Comparison of ENCODE assay signal across 9 cellular contexts in the genomic region with DNA sequence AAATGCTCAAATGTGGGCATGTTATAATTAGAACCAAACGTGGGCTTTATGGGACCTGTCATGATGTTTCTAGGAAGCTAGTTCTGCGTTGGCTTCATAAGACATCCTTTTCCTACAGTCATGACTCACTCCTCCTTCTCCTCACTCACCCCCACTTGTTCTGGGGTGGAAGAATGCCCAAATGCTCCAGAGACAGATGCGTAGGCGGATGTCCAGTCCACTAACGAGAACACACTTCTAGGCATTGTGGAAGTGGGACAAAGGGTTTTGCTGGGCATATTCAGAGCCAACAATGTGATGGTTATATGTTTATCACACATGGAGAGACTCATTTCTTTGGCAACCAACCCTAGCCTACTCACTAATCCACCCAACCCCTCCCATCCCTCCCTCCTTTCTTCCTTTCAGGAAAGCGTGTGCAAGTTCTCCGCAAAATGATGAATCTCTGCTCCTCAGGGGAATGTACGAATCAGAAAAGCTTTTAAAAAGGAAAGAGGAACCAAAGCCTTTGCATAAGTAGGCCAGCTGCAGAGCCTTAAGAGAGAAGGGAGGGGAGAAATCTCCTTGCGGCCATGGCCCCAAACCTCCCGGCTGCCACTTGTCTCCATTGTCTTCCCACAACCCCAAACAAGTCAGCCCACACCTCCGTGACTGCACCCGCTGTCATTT.
A peak's percentile ranks its signal among the peaks of the same experiment; 100 is the strongest.
DNase-seq lines count a peak whose midpoint lies in the region; ATAC-seq, FAIRE-seq and TF ChIP-seq lines count a peak whose summit lies in the region.
"Had no signal": no experiment of that assay in that cellular context is flagged by ENCODE, and none has a peak within 500 bp of the region (broad histone marks: within the 10 kb centered on the region; RNA-seq: fewer than 3 reads in every experiment).

No MANE protein-coding gene starts in this region.

- H3K27me3 Mint-ChIP-seq in activated T-cell treated with anti-CD3 and anti-CD28 coated beads, Interleukin-2, amount 50 U/mL, for 24 hours, result peaks cover 22% of the 10 kb centered on the region

- H3K4me3 Mint-ChIP-seq in activated T-cell treated with anti-CD3 and anti-CD28 coated beads, Interleukin-2, amount 50 U/mL, for 24 hours, result no peak overlapping the region

- peak overlapping the region; percentile 81 for H3K27ac Mint-ChIP-seq in activated T-cell treated with anti-CD3 and anti-CD28 coated beads, Interleukin-2, amount 50 U/mL, for 24 hours

- DNase-seq in activated T-cell treated with anti-CD3 and anti-CD28 coated beads, Interleukin-2, amount 50 U/mL, for 24 hours, result no peak
- DNase-seq in activated T-cell treated with anti-CD3 and anti-CD28 coated beads for 4 hours (no peak), T1000 (lab: John Stamatoyannopoulos, UW) (peak; percentile 70), fibroblast of the aortic adventitia (ENCODE audit: low read depth) (peak; percentile 100), pancreas (peak in 3 of 6 donors; percentile 23 to 67 (median 28)), NCI-H2081 treated with DMSO at 0.1 percent for 48 hours (lab: John Stamatoyannopoulos, UW) (no peak)
- DNase-seq in stimulated activated naive CD4-positive, alpha-beta T cell treated with Interleukin-2 at 50 U/mL for 16 hours (lab: John Stamatoyannopoulos, UW), result no peak

- no peaks in the 10 kb centered on the region for H3K9me3 ChIP-seq in pancreas

- H3K27ac ChIP-seq in pancreas, result peak overlapping the region in 2 of 4 donors; percentile 10 to 14

- 59 to 77% methylated on average over 12 of the region's 12 CpGs for WGBS in pancreas, 2 donors

- TF ChIP-seq CTCF in fibroblast of the aortic adventitia (IDR thresholded peaks at IDR 0.05; ENCODE audit: insufficient read depth, low read length) (no peak), pancreas (IDR thresholded peaks at IDR 0.05) (no peak)

- no peaks in the 10 kb centered on the region for H3K36me3 Mint-ChIP-seq in activated T-cell treated with anti-CD3 and anti-CD28 coated beads, Interleukin-2, amount 50 U/mL, for 24 hours (ENCODE audit: low read depth)

- peak; percentile 73 for ATAC-seq in HG02981 (IDR thresholded peaks at IDR 0.05; ENCODE audit: unreplicated experiment)
- ATAC-seq in pancreas, result peak in 3 of 4 donors; percentile 63 to 69 (median 68)

- H3K4me3 ChIP-seq in fibroblast of the aortic adventitia (ENCODE audit: low read depth, low read length) (peak overlapping the region; percentile 52), pancreas (no peak overlapping the region)

- H3K4me1 Mint-ChIP-seq in activated T-cell treated with anti-CD3 and anti-CD28 coated beads, Interleukin-2, amount 50 U/mL, for 24 hours (ENCODE audit: low read depth), result peaks cover 13% of the 10 kb centered on the region

- H3K9me3 Mint-ChIP-seq in activated T-cell treated with anti-CD3 and anti-CD28 coated beads, Interleukin-2, amount 50 U/mL, for 24 hours, result no peaks in the 10 kb centered on the region

- FAIRE-seq in pancreas (lab: Jason Lieb, UNC), result peak; percentile 57
- FAIRE-seq: G401.6 had no signal

- intact Hi-C loops in pancreas (cut with DNase I), result no loop called here

- H3K36me3 ChIP-seq in pancreas, result no peaks in the 10 kb centered on the region

- H3K4me1 ChIP-seq in pancreas, result peaks cover 0 to 4% (median 0%) of the 10 kb centered on the region in 3 donors

- no peaks in the 10 kb centered on the region for H3K27me3 ChIP-seq in pancreas

Comparison
In these comparisons a context has a peak if more than half of its experiments do, and no peak if none do; other contexts are left out.
1. DNase-seq: peak in T1000 (single experiment) and fibroblast of the aortic adventitia (single experiment); none in activated T-cell treated with anti-CD3 and anti-CD28 coated beads, Interleukin-2, amount 50 U/mL, for 24 hours (single experiment), activated T-cell treated with anti-CD3 and anti-CD28 coated beads for 4 hours (single experiment), stimulated activated naive CD4-positive, alpha-beta T cell treated with Interleukin-2 at 50 U/mL for 16 hours (single experiment) and NCI-H2081 treated with DMSO at 0.1 percent for 48 hours (single experiment).